2 cellular contexts compared by ENCODE assay signal in genomic region chr19:36093687-36094086, GRCh38.
TF ChIP-seq lines count a peak whose summit lies in the region.

No MANE protein-coding gene starts in this region.

TF ChIP-seq in A549, 52 proteins besides CTCF, POLR2A, EP300 and RAD21:
- TF ChIP-seq KDM1A (IDR thresholded peaks at IDR 0.05; ENCODE audit: low read depth) (no peak), HOXB13 (CRISPR knock-in tag; IDR thresholded peaks at IDR 0.05; ENCODE audit: low read depth) (no peak), SREBF2 (IDR thresholded peaks at IDR 0.05) (no peak), HEYL (CRISPR knock-in tag; IDR thresholded peaks at IDR 0.05) (no peak), PHF8 (IDR thresholded peaks at IDR 0.05; ENCODE audit: borderline replicate concordance, low read depth) (no peak), HMGXB4 (CRISPR knock-in tag; IDR thresholded peaks at IDR 0.05; ENCODE audit: borderline replicate concordance) (no peak), BCL3 (IDR thresholded peaks at IDR 0.05) (no peak), PBX3 (IDR thresholded peaks at IDR 0.05) (no peak), CEBPB (IDR thresholded peaks at IDR 0.05) (no peak)

TF ChIP-seq in GM12878, 131 proteins besides CTCF, POLR2A, EP300 and RAD21:
- TF ChIP-seq BCLAF1 (IDR thresholded peaks at IDR 0.05) (no peak), SREBF1 (IDR thresholded peaks at IDR 0.05; ENCODE audit: low read length) (no peak), BMI1 (IDR thresholded peaks at IDR 0.05; ENCODE audit: borderline replicate concordance) (no peak), REST (IDR thresholded peaks at IDR 0.05; ENCODE audit: low read depth, low read length) (no peak), SP1 (IDR thresholded peaks at IDR 0.05; ENCODE audit: low read depth, low read length) (no peak), NKRF (conservative IDR thresholded peaks at IDR 0.05) (no peak), PRDM15 (CRISPR knock-in tag; IDR thresholded peaks at IDR 0.05) (no peak), ZNF592 (IDR thresholded peaks at IDR 0.05) (no peak), KLF5 (IDR thresholded peaks at IDR 0.05; ENCODE audit: partially characterized antibody) (no peak), CREB1 (IDR thresholded peaks at IDR 0.05; ENCODE audit: low read depth) (no peak), JUND (IDR thresholded peaks at IDR 0.05; ENCODE audit: low read depth, low read length) (no peak), TCF12 (IDR thresholded peaks at IDR 0.05; ENCODE audit: low read depth, low read length) (no peak)
